In genomic region chrX:46713672-46714487, GRCh38 we compare ENCODE assay signal across 11 cellular contexts. TPM values are rescaled to one million over a fixed set of nuclear protein-coding genes. Genes with fewer than 3 reads are reported as not detected.
DNase-seq lines count a peak whose midpoint lies in the region; ATAC-seq and TF ChIP-seq lines count a peak whose summit lies in the region.
"Had no signal": no experiment of that assay in that cellular context is flagged by ENCODE, and none has a peak within 500 bp of the region (broad histone marks: within the 10 kb centered on the region; RNA-seq: fewer than 3 reads in every experiment).

No MANE protein-coding gene starts in this region.

- no peaks in the 10 kb centered on the region for H3K27me3 Mint-ChIP-seq in activated T-helper 2 cell treated with anti-CD3 and anti-CD28 coated beads, Interferon-gamma antibody, Interleukin-2, Interleukin-4, amounts not matched to agents 10 μg/mL and 5 μg/mL and 100 μg/mL, durations not matched to agents 14 hours and 24 hours and 36 hours (ENCODE audit: low read depth)
- no peaks in the 10 kb centered on the region for H3K27me3 Mint-ChIP-seq in WTC11 (ENCODE audit: low read depth)

- H3K4me1 Mint-ChIP-seq in activated T-helper 2 cell treated with anti-CD3 and anti-CD28 coated beads, Interferon-gamma antibody, Interleukin-2, Interleukin-4, amounts not matched to agents 10 μg/mL and 5 μg/mL and 100 μg/mL, durations not matched to agents 14 hours and 24 hours and 36 hours (ENCODE audit: low read depth), result peaks cover 67% of the 10 kb centered on the region
- peaks cover 41% of the 10 kb centered on the region for H3K4me1 Mint-ChIP-seq in WTC11

- H3K4me3 ChIP-seq in lower leg skin (ENCODE audit: low read depth, poor library complexity, severe bottlenecking), result no peak overlapping the region

- TF ChIP-seq CTCF in GM10248 (IDR thresholded peaks at IDR 0.05; ENCODE audit: control extremely low read depth, extremely low read depth, low read depth, missing control alignments) (no peak), lower leg skin (IDR thresholded peaks at IDR 0.05) (no peak), WTC11 (IDR thresholded peaks at IDR 0.05) (no peak)

- ATAC-seq in GM19438 (IDR thresholded peaks at IDR 0.05; ENCODE audit: low read depth, unreplicated experiment) (peak; percentile 63), HG03060 (IDR thresholded peaks at IDR 0.05; ENCODE audit: low read depth, unreplicated experiment) (peak; percentile 47), WTC11 (no peak)

- DNase-seq in GM10248 (ENCODE audit: extremely low spot score), result peak; percentile 24
- no peak for DNase-seq in activated T-helper 2 cell treated with anti-CD3 and anti-CD28 coated beads, Interferon-gamma antibody, Interleukin-2, Interleukin-4, amounts not matched to agents 10 μg/mL and 5 μg/mL and 100 μg/mL, durations not matched to agents 14 hours and 24 hours and 36 hours (ENCODE audit: low spot score)
- DNase-seq in lower leg skin (ENCODE audit: low spot score in 2 of 2), result no peak
- DNase-seq in WTC11 (ENCODE audit: low spot score), result no peak
- DNase-seq in AG08396 (ENCODE audit: low spot score), result no peak
- DNase-seq in HUDEP-2 (lab: John Stamatoyannopoulos, UW; ENCODE audit: unreplicated experiment in 76 of 76), result no peak
- DNase-seq: central memory CD4-positive, alpha-beta T cell; NCI-H1417 treated with DMSO at 0.1 percent for 48 hours; stimulated activated CD4-positive, alpha-beta T cell treated with anti-CD3 and anti-CD28 coated beads, Interleukin-15, amount 100 ng/mL, for 24 hours had no signal

- H3K36me3 Mint-ChIP-seq in activated T-helper 2 cell treated with anti-CD3 and anti-CD28 coated beads, Interferon-gamma antibody, Interleukin-2, Interleukin-4, amounts not matched to agents 10 μg/mL and 5 μg/mL and 100 μg/mL, durations not matched to agents 14 hours and 24 hours and 36 hours (ENCODE audit: low read depth), result peaks cover 28% of the 10 kb centered on the region
- H3K36me3 Mint-ChIP-seq in WTC11, result 0 out of 2 replicates have a peak, but pooled peaks cover 3% of the 10 kb centered on the region

- H3K9me3 Mint-ChIP-seq in activated T-helper 2 cell treated with anti-CD3 and anti-CD28 coated beads, Interferon-gamma antibody, Interleukin-2, Interleukin-4, amounts not matched to agents 10 μg/mL and 5 μg/mL and 100 μg/mL, durations not matched to agents 14 hours and 24 hours and 36 hours, result peaks cover under 1% of the 10 kb centered on the region
- H3K9me3 Mint-ChIP-seq in WTC11, result peaks cover 3% of the 10 kb centered on the region; the same call in 1 of the 2 replicates

- H3K27ac Mint-ChIP-seq in activated T-helper 2 cell treated with anti-CD3 and anti-CD28 coated beads, Interferon-gamma antibody, Interleukin-2, Interleukin-4, amounts not matched to agents 10 μg/mL and 5 μg/mL and 100 μg/mL, durations not matched to agents 14 hours and 24 hours and 36 hours, result peak overlapping the region; percentile 92
- H3K27ac Mint-ChIP-seq in WTC11, result no peak overlapping the region

- 59 to 63% methylated on average over 5 of the region's 5 CpGs for WGBS in lower leg skin, 2 donors

- peak overlapping the region; percentile 37 for H3K4me3 Mint-ChIP-seq in activated T-helper 2 cell treated with anti-CD3 and anti-CD28 coated beads, Interferon-gamma antibody, Interleukin-2, Interleukin-4, amounts not matched to agents 10 μg/mL and 5 μg/mL and 100 μg/mL, durations not matched to agents 14 hours and 24 hours and 36 hours (ENCODE audit: low read depth)
- H3K4me3 Mint-ChIP-seq in WTC11, result no peak overlapping the region

- POLR2A ChIA-PET in GM10248 (lab: Yijun Ruan, JAX) (no interaction called here), WTC11 (lab: Charles Lee) (no interaction called here)

- TF ChIP-seq POLR2A in lower leg skin (IDR thresholded peaks at IDR 0.05), result no peak

- intact Hi-C loops in activated T-helper 2 cell treated with anti-CD3 and anti-CD28 coated beads, Interferon-gamma antibody, Interleukin-2, Interleukin-4, amounts not matched to agents 10 μg/mL and 5 μg/mL and 100 μg/mL, durations not matched to agents 14 hours and 24 hours and 36 hours (cut with micrococcal nuclease), result loop anchor here (2.0 kb wide), 1 partner anchor 45 kb away; the partner anchor contains the start of gene SLC9A7
- intact Hi-C loops in lower leg skin (cut with DNase I; ENCODE audit: low total_unique reads), result no loop called here

- CTCF ChIA-PET in GM10248 (lab: Yijun Ruan, JAX) (no interaction called here), WTC11 (lab: Charles Lee) (no interaction called here)

TF ChIP-seq in WTC11, 78 proteins besides CTCF, POLR2A, EP300 and RAD21:
- TF ChIP-seq SOX15 (CRISPR knock-in tag; IDR thresholded peaks at IDR 0.05) (no peak), HMGXB4 (CRISPR knock-in tag; IDR thresholded peaks at IDR 0.05) (no peak), GTF2I (CRISPR knock-in tag; conservative IDR thresholded peaks at IDR 0.05) (no peak)

RNA-seq across cellular contexts. Expression of gene SLC9A7, which starts 45.0 kb away (rescaled TPM):
- 42.5 and 44.2 TPM in 2 replicates for total RNA-seq in activated T-helper 2 cell treated with anti-CD3 and anti-CD28 coated beads, Interferon-gamma antibody, Interleukin-2, Interleukin-4, amounts not matched to agents 10 μg/mL and 5 μg/mL and 100 μg/mL, durations not matched to agents 14 hours and 24 hours and 36 hours
- 1 to 10 TPM; 3.6 to 10.0 (median 6.8) TPM for total RNA-seq in lower leg skin
- total RNA-seq in WTC11 (2021), result 16.2 to 18.4 TPM (median 18.0 TPM) in 3 replicates
